Comparison of ENCODE assay signal across 4 cellular contexts in the genomic region with DNA sequence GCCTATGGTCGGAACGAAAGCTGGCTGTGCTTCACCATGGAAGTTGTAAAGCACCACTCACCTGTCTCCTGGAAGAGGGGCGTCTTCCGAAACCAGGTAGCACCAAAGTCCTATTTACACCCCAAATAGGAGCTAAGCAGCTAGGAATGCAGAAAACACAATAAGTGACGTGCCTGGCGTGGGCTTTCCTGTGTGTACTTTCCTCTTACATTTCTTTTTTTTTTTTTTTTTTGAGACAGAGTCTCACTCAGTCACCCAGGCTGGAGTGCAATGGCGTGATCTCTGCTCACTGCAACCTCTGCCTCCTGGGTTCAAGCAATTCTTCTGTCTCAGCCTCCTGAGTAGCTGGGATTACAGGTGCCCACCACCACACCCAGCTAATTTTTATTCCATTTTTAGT. TPM values are rescaled to one million over a fixed set of nuclear protein-coding genes. Genes with fewer than 3 reads are reported as not detected.
"Had no signal": no experiment of that assay in that cellular context is flagged by ENCODE, and none has a peak within 500 bp of the region (broad histone marks: within the 10 kb centered on the region; RNA-seq: fewer than 3 reads in every experiment).

No MANE protein-coding gene starts in this region.

RNA-seq across cellular contexts. Expression of gene APOBEC3G, which starts 27.6 kb away (rescaled TPM):
- polyA plus RNA-seq: SK-N-SH had no signal

RNA-seq across cellular contexts. Expression of gene APOBEC3D, which starts 28.6 kb away (rescaled TPM):
- total RNA-seq: HT1080 had no signal

RNA-seq across cellular contexts. Expression of gene APOBEC3H, which starts 47.6 kb away (rescaled TPM):
- total RNA-seq: M059J had no signal
- polyA plus RNA-seq: IMR-90 had no signal
